ENCODE assay signal across 8 cellular contexts in genomic region chr19:17303940-17304267, GRCh38. TPM values are rescaled to one million over a fixed set of nuclear protein-coding genes. Genes with fewer than 3 reads are reported as not detected.
DNase-seq lines count a peak whose midpoint lies in the region; ATAC-seq, FAIRE-seq and TF ChIP-seq lines count a peak whose summit lies in the region.

No MANE protein-coding gene starts in this region.

- TF ChIP-seq CTCF in RWPE2 (IDR thresholded peaks at IDR 0.05; ENCODE audit: poor library complexity, severe bottlenecking) (no peak), esophagus muscularis mucosa (IDR thresholded peaks at IDR 0.05) (no peak), prostate gland (IDR thresholded peaks at IDR 0.05) (no peak), kidney (IDR thresholded peaks at IDR 0.05; ENCODE audit: borderline replicate concordance, extremely low read depth, insufficient read depth) (no peak)

- intact Hi-C loops in esophagus muscularis mucosa (cut with DNase I) (no loop called here), prostate gland (cut with DNase I) (no loop called here), kidney (cut with DNase I) (no loop called here)

- H3K36me3 ChIP-seq in ES-I3 (ENCODE audit: insufficient read depth, low read length) = no peaks in the 10 kb centered on the region
- peaks cover 6% of the 10 kb centered on the region; the same call in 1 of the 2 replicates for H3K36me3 ChIP-seq in RWPE2 (ENCODE audit: low read depth)
- H3K36me3 ChIP-seq in esophagus muscularis mucosa = peaks cover 0 to 15% (median 7%) of the 10 kb centered on the region in 4 donors
- H3K36me3 ChIP-seq in prostate gland = no peaks in the 10 kb centered on the region
- no peaks in the 10 kb centered on the region for H3K36me3 ChIP-seq in kidney (ENCODE audit: control insufficient read depth in 1 of 2, insufficient read depth in 2 of 2, low read length in 2 of 2)

- FAIRE-seq in kidney (lab: Jason Lieb, UNC) = no peak

- H3K27me3 ChIP-seq in RWPE2 (ENCODE audit: insufficient read depth, poor library complexity, severe bottlenecking) = no peaks in the 10 kb centered on the region
- H3K27me3 ChIP-seq in esophagus muscularis mucosa = peaks cover 0 to 9% (median 0%) of the 10 kb centered on the region in 4 donors
- no peaks in the 10 kb centered on the region for H3K27me3 ChIP-seq in prostate gland (replicated peaks; ENCODE audit: insufficient read depth)

- no peak for ATAC-seq in RWPE2 (ENCODE audit: low read depth)
- ATAC-seq in GM19397 (IDR thresholded peaks at IDR 0.05; ENCODE audit: unreplicated experiment) = no peak

- H3K4me3 ChIP-seq in RWPE2 (ENCODE audit: severe bottlenecking) (no peak overlapping the region), esophagus muscularis mucosa (peak overlapping the region; percentile 77 to 91 (median 82)), prostate gland (peak overlapping the region; percentile 62 to 67), kidney (ENCODE audit: low read length in 2 of 2) (peak overlapping the region in 1 of 2 donors; percentile 66)

- H3K27ac ChIP-seq in RWPE2 (ENCODE audit: poor library complexity, severe bottlenecking) (peak overlapping the region; percentile 73), esophagus muscularis mucosa (replicated peaks in 1 of 4) (peak overlapping the region; percentile 90 to 97 (median 91)), prostate gland (peak overlapping the region in 1 of 2 donors; percentile 81), kidney (ENCODE audit: low read depth in 2 of 2, low read length in 2 of 2) (peak overlapping the region in 1 of 2 donors; percentile 43)

- no peaks in the 10 kb centered on the region for H3K9me3 ChIP-seq in ES-I3 (ENCODE audit: control insufficient read depth, insufficient read depth, low read length)
- no peaks in the 10 kb centered on the region for H3K9me3 ChIP-seq in RWPE2 (ENCODE audit: severe bottlenecking)
- H3K9me3 ChIP-seq in esophagus muscularis mucosa = no peaks in the 10 kb centered on the region
- no peaks in the 10 kb centered on the region for H3K9me3 ChIP-seq in prostate gland
- no peaks in the 10 kb centered on the region for H3K9me3 ChIP-seq in kidney (ENCODE audit: control insufficient read depth in 1 of 2, low read length in 2 of 2)

- H3K9ac ChIP-seq in ES-I3 (ENCODE audit: low read depth, low read length) (peak overlapping the region; percentile 20; the same call in 1 of the 2 replicates), kidney (ENCODE audit: low read length in 2 of 2) (no peak overlapping the region)

- H3K4me1 ChIP-seq in ES-I3 (ENCODE audit: insufficient read depth, low read length) (peaks cover 7% of the 10 kb centered on the region; the same call in 1 of the 2 replicates), RWPE2 (ENCODE audit: insufficient read depth, poor library complexity, severe bottlenecking) (peaks cover 3% of the 10 kb centered on the region), esophagus muscularis mucosa (peaks cover 46 to 87% (median 77%) of the 10 kb centered on the region in 4 donors), prostate gland (replicated peaks) (peaks cover 5% of the 10 kb centered on the region), kidney (ENCODE audit: control insufficient read depth in 1 of 2, insufficient read depth in 1 of 2, low read depth in 1 of 2, low read length in 2 of 2) (peaks cover 10 to 19% of the 10 kb centered on the region in 2 donors)

- no peak for TF ChIP-seq EP300 in esophagus muscularis mucosa (IDR thresholded peaks at IDR 0.05)

- DNase-seq in RWPE2 (ENCODE audit: low spot score) (no peak), esophagus muscularis mucosa (ENCODE audit: extremely low spot score) (no peak), prostate gland (ENCODE audit: low spot score) (no peak), COLO829 (ENCODE audit: low spot score) (no peak), UCSD-AML1 (lab: John Stamatoyannopoulos, UW; ENCODE audit: unreplicated experiment) (no peak), kidney (no peak)

- TF ChIP-seq POLR2A in esophagus muscularis mucosa (IDR thresholded peaks at IDR 0.05; ENCODE audit: low read depth) (no peak), prostate gland (IDR thresholded peaks at IDR 0.05) (no peak)

- WGBS in esophagus muscularis mucosa = 53% methylated on average over 7 of the region's 12 CpGs
- 42% methylated on average over 12 of the region's 12 CpGs for WGBS in prostate gland

RNA-seq across cellular contexts. Expression of gene ABHD8, which starts 0.7 kb away (rescaled TPM):
- 10 to 100 TPM; 14.7 to 35.4 (median 28.1) TPM for total RNA-seq in esophagus muscularis mucosa
- 10 to 100 TPM; 20.1 to 21.6 TPM for total RNA-seq in prostate gland
- 9.6 TPM for total RNA-seq in kidney
- 20.0 TPM for polyA plus RNA-seq in kidney (ENCODE audit: insufficient read depth, low read depth, low replicate concordance)

RNA-seq across cellular contexts. Expression of gene MRPL34, which starts 1.8 kb away (rescaled TPM):
- total RNA-seq in esophagus muscularis mucosa (100 to 1,000 TPM; 131 to 173 (median 147) TPM), prostate gland (100 to 1,000 TPM; 157 to 169 TPM), kidney (59.3 TPM)
- polyA plus RNA-seq in kidney (ENCODE audit: insufficient read depth, low read depth, low replicate concordance) = 369 TPM

RNA-seq across cellular contexts. Expression of gene DDA1, which starts 5.5 kb away (rescaled TPM):
- total RNA-seq in esophagus muscularis mucosa (10 to 100 TPM; 12.0 to 25.4 (median 20.9) TPM), prostate gland (10 to 100 TPM in 1 of 2 donors, 1 to 10 TPM in 1; 9.6 to 18.6 TPM), kidney (27.7 TPM)
- 35.9 TPM for polyA plus RNA-seq in kidney (ENCODE audit: insufficient read depth, low read depth, low replicate concordance)

RNA-seq across cellular contexts. Expression of gene ANKLE1, which starts 22.2 kb away (rescaled TPM):
- 1 to 10 TPM in 2 of 4 donors, under 1 TPM in 2; under 0.01 to 3.0 (median 0.88) TPM for total RNA-seq in esophagus muscularis mucosa
- total RNA-seq in prostate gland = 1 to 10 TPM in 1 of 2 donors, under 1 TPM in 1; 0.64 to 1.2 TPM
- 0.54 TPM for total RNA-seq in kidney
- not detected for polyA plus RNA-seq in kidney (ENCODE audit: insufficient read depth, low read depth, low replicate concordance)

RNA-seq across cellular contexts. Expression of gene ANO8, which starts 30.8 kb away (rescaled TPM):
- total RNA-seq in esophagus muscularis mucosa (1 to 10 TPM; 2.9 to 7.4 (median 4.0) TPM), prostate gland (10 to 100 TPM in 1 of 2 donors, 1 to 10 TPM in 1; 9.8 to 10.1 TPM), kidney (12.1 TPM)
- 3.0 TPM for polyA plus RNA-seq in kidney (ENCODE audit: insufficient read depth, low read depth, low replicate concordance)
